In the genomic region with DNA sequence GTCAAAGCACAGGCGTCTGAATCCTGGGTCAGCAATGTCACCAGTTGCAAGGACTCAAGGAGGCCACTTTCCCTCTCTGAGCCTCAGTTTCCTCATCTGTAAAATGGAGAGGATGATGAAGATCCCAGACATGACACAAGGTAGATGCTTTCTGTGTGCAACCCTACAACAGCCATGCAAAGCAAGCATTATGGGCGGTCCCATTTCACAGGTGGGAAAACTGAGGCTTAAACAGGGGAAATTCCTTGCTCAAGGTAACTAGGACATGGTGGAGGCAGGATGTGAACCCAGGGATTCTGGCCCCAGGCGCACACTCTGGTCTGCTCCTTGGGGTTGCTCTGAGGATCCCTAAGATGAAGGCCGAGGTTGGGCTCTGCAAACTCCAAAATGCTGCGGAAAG, we compare ENCODE assay signal across 17 cellular contexts.
A peak's percentile ranks its signal among the peaks of the same experiment; 100 is the strongest.
DNase-seq lines count a peak whose midpoint lies in the region; ATAC-seq, FAIRE-seq and TF ChIP-seq lines count a peak whose summit lies in the region.
"Had no signal": no experiment of that assay in that cellular context is flagged by ENCODE, and none has a peak within 500 bp of the region (broad histone marks: within the 10 kb centered on the region; RNA-seq: fewer than 3 reads in every experiment).

No MANE protein-coding gene starts in this region.

- intact Hi-C loops in K562 (cut with micrococcal nuclease): no loop called here
- intact Hi-C loops in testis (cut with DNase I; ENCODE audit: low total_unique reads): no loop called here
- intact Hi-C loops in left colon (cut with DNase I, micrococcal nuclease): no loop called here

- TF ChIP-seq POLR2A in K562 (conservative IDR thresholded peaks at IDR 0.05) (no peak), testis (IDR thresholded peaks at IDR 0.05) (no peak)

- H3K9me1 ChIP-seq in K562 (ENCODE audit: control insufficient read depth, insufficient read depth, low read length): no peaks in the 10 kb centered on the region

- no peaks in the 10 kb centered on the region for H3K4me1 ChIP-seq in K562 (replicated peaks in 1 of 2; ENCODE audit: control insufficient read depth in 2 of 2, insufficient read depth in 2 of 2, low read length in 2 of 2)
- no peaks in the 10 kb centered on the region for H3K4me1 ChIP-seq in testis

- POLR2A ChIA-PET in K562 (lab: Yijun Ruan, JAX): no interaction called here

- H3K4me2 ChIP-seq in K562 (ENCODE audit: insufficient read depth, low read length): no peak overlapping the region
- H3K4me2 ChIP-seq: GM23338 had no signal

- no peaks in the 10 kb centered on the region for H3K79me2 ChIP-seq in K562 (ENCODE audit: control insufficient read depth, insufficient read depth, low read length)

- 0 out of 2 replicates have a peak, but pooled peaks cover 2% of the 10 kb centered on the region for H4K20me1 ChIP-seq in K562 (replicated peaks; ENCODE audit: control insufficient read depth, insufficient read depth, low read length)

- no peak overlapping the region for H3K4me3 ChIP-seq in K562
- no peak overlapping the region for H3K4me3 ChIP-seq in bronchial epithelial cell (ENCODE audit: low read depth, low read length)
- no peak overlapping the region for H3K4me3 ChIP-seq in testis
- H3K4me3 ChIP-seq: GM23338 had no signal

- no peaks in the 10 kb centered on the region for H3K36me3 ChIP-seq in K562 (ENCODE audit: control insufficient read depth, insufficient read depth, low read length)
- no peaks in the 10 kb centered on the region for H3K36me3 ChIP-seq in bronchial epithelial cell (ENCODE audit: control insufficient read depth, insufficient read depth, low read length)
- H3K36me3 ChIP-seq in testis (ENCODE audit: low read depth, missing control alignments): no peaks in the 10 kb centered on the region

- WGBS in K562 (ENCODE audit: insufficient coverage, low coverage, missing lambda C conversion rate): 0% methylated on average over 5 of the region's 5 CpGs
- WGBS in testis, 2 donors: 88 to 93% methylated on average over 5 of the region's 5 CpGs

- no peak overlapping the region for H3K9ac ChIP-seq in K562 (ENCODE audit: insufficient read depth in 1 of 2, low read depth in 2 of 2, low read length in 2 of 2)

- H2AFZ ChIP-seq in K562 (ENCODE audit: low read depth, low read length): no peak overlapping the region
- H2AFZ ChIP-seq: GM23338 had no signal

- BruUV-seq in K562 (replicated peaks; lab: Mats Ljungman, UMichigan): no TSS peak

- FAIRE-seq in K562 (lab: Jason Lieb, UNC) (no peak), bronchial epithelial cell (lab: Jason Lieb, UNC) (peak; percentile 50)
- FAIRE-seq: G401.6, GM12892, GM19239 had no signal

- in situ Hi-C loops in K562 (cut with MboI): no loop called here

- ATAC-seq in K562 (no peak), left colon (no peak)
- ATAC-seq: GM23338, HCT116 had no signal

- TF ChIP-seq RAD21 in K562 (CRISPR knock-in tag; conservative IDR thresholded peaks at IDR 0.05 in 1 of 2, IDR thresholded peaks at IDR 0.05 in 1 of 2): no peak

- H3K27me3 ChIP-seq in K562 (ENCODE audit: control insufficient read depth in 2 of 2, insufficient read depth in 2 of 2, low read length in 2 of 2): no peaks in the 10 kb centered on the region
- no peaks in the 10 kb centered on the region for H3K27me3 ChIP-seq in bronchial epithelial cell (ENCODE audit: control insufficient read depth, insufficient read depth, low read length)
- H3K27me3 ChIP-seq in testis: no peaks in the 10 kb centered on the region

- CTCF ChIA-PET in K562 (lab: Yijun Ruan, JAX; ENCODE audit: low intra/inter-chr PET ratio): no interaction called here

- H3K9me3 ChIP-seq in K562 (replicated peaks; ENCODE audit: control insufficient read depth, insufficient read depth, low read depth, low read length) (no peaks in the 10 kb centered on the region), testis (no peaks in the 10 kb centered on the region)

- TF ChIP-seq EP300 in K562 (IDR thresholded peaks at IDR 0.05; ENCODE audit: low read length): no peak

- DNase-seq in K562 (ENCODE audit: extremely low read depth in 1 of 4, low spot score in 3 of 4) (no peak), bronchial epithelial cell (ENCODE audit: low read depth) (no peak), mesenteric fat pad (ENCODE audit: low spot score) (peak; percentile 39), testis (peak; percentile 0), left colon (no peak), NOMO-1 treated with dmso at 0.1 percent for 144 hours (lab: John Stamatoyannopoulos, UW; ENCODE audit: unreplicated experiment) (no peak)
- DNase-seq: C1 segment of cervical spinal cord; CD4-positive, alpha-beta memory T cell; COR-L47; DMS153; DND-41; H9 had no signal

- H3K27ac ChIP-seq in K562 (ENCODE audit: extremely low read depth, low read depth, low read length) (no peak overlapping the region), testis (no peak overlapping the region)

- no peak for TF ChIP-seq CTCF in K562 (IDR thresholded peaks at IDR 0.05 in 2 of 3, conservative IDR thresholded peaks at IDR 0.05 in 1 of 3; ENCODE audit: insufficient read depth in 2 of 3, low read depth in 1 of 3, low read length in 3 of 3)
- TF ChIP-seq CTCF in bronchial epithelial cell (IDR thresholded peaks at IDR 0.05; ENCODE audit: insufficient read depth, low read length, severe bottlenecking): no peak
- no peak for TF ChIP-seq CTCF in testis (IDR thresholded peaks at IDR 0.05)

TF ChIP-seq in K562, 482 proteins besides CTCF, POLR2A, EP300 and RAD21:
- TF ChIP-seq KLF10 (CRISPR knock-in tag; IDR thresholded peaks at IDR 0.05) (no peak), RBM25 (IDR thresholded peaks at IDR 0.05; ENCODE audit: low read depth, low read length, severe bottlenecking) (peak; percentile 83)

Comparison
In these comparisons a context has a peak if more than half of its experiments do, and no peak if none do; other contexts are left out.
1. DNase-seq: peak in mesenteric fat pad (single experiment) and testis (single experiment); none in K562 (0 of 4), bronchial epithelial cell (single experiment), left colon (0 of 2) and NOMO-1 treated with dmso at 0.1 percent for 144 hours (single experiment).